Comparison of ENCODE assay signal across 8 cellular contexts in genomic region chr2:235594041-235594440, GRCh38.
DNase-seq lines count a peak whose midpoint lies in the region; ATAC-seq and TF ChIP-seq lines count a peak whose summit lies in the region.

No MANE protein-coding gene starts in this region.

- peak; percentile 75 for DNase-seq in AG09319 (ENCODE audit: extremely low read depth, low read depth)
- DNase-seq in NCI-H446 (lab: John Stamatoyannopoulos, UW), result peak; percentile 40 to 72
- peak; percentile 79 for DNase-seq in astrocyte of the cerebellum (ENCODE audit: low read depth)
- DNase-seq in hepatocyte (ENCODE audit: low spot score), result peak; percentile 91
- no peak for DNase-seq in testis

- POLR2A ChIA-PET in HEK293 (lab: Yijun Ruan, JAX), result no interaction called here

- no peak for ATAC-seq in GM18870 (IDR thresholded peaks at IDR 0.05; ENCODE audit: unreplicated experiment)
- ATAC-seq in HG02852 (IDR thresholded peaks at IDR 0.05; ENCODE audit: unreplicated experiment), result no peak

- H2AFZ ChIP-seq in hepatocyte, result no peak overlapping the region

- H3K79me2 ChIP-seq in hepatocyte, result peaks cover 30% of the 10 kb centered on the region

- no peaks in the 10 kb centered on the region for H3K9me2 ChIP-seq in hepatocyte (replicated peaks; ENCODE audit: insufficient read depth)

- H3K4me2 ChIP-seq in hepatocyte, result no peak overlapping the region

- H3K4me3 ChIP-seq in HEK293 (ENCODE audit: low read depth, low read length), result no peak overlapping the region
- H3K4me3 ChIP-seq in astrocyte of the cerebellum (ENCODE audit: low read depth, low read length), result no peak overlapping the region
- no peak overlapping the region for H3K4me3 ChIP-seq in hepatocyte
- H3K4me3 ChIP-seq in testis, result no peak overlapping the region

- no peak overlapping the region for H3K27ac ChIP-seq in HEK293 (ENCODE audit: extremely low read depth, low read depth, low read length)
- no peak overlapping the region for H3K27ac ChIP-seq in hepatocyte
- H3K27ac ChIP-seq in testis, result no peak overlapping the region

- H4K20me1 ChIP-seq in hepatocyte (ENCODE audit: insufficient read depth, poor library complexity, severe bottlenecking), result peaks cover 20% of the 10 kb centered on the region

- no peaks in the 10 kb centered on the region for H3K36me3 ChIP-seq in HEK293 (ENCODE audit: control insufficient read depth in 2 of 2, insufficient read depth in 1 of 2, low read length in 2 of 2)
- no peaks in the 10 kb centered on the region for H3K36me3 ChIP-seq in hepatocyte (replicated peaks; ENCODE audit: insufficient read depth, low read depth)
- H3K36me3 ChIP-seq in testis (ENCODE audit: low read depth, missing control alignments), result no peaks in the 10 kb centered on the region

- intact Hi-C loops in testis (cut with DNase I; ENCODE audit: low total_unique reads), result no loop called here

- CTCF ChIA-PET in HEK293 (lab: Yijun Ruan, JAX), result interaction anchor here (0.6 to 8.0 kb wide), 38 partner anchors 8 to 1553 kb away, joined by 3 to 173 read pairs (median 4); no protein-coding TSS in a partner anchor

- TF ChIP-seq CTCF in AG09319 (IDR thresholded peaks at IDR 0.05; ENCODE audit: low read depth, low read length), result peak; percentile 51
- no peak for TF ChIP-seq CTCF in HEK293 (tag by site-specific recombination; IDR thresholded peaks at IDR 0.05)
- peak; percentile 42 for TF ChIP-seq CTCF in astrocyte of the cerebellum (IDR thresholded peaks at IDR 0.05; ENCODE audit: low read depth, low read length, missing control alignments)
- TF ChIP-seq CTCF in hepatocyte (IDR thresholded peaks at IDR 0.05; ENCODE audit: poor library complexity), result peak; percentile 76
- peak; percentile 19 to 70 (median 28) for TF ChIP-seq CTCF in testis (IDR thresholded peaks at IDR 0.05)

- H3K9me3 ChIP-seq in HEK293 (ENCODE audit: control insufficient read depth, insufficient read depth, low read depth, low read length), result no peaks in the 10 kb centered on the region
- no peaks in the 10 kb centered on the region for H3K9me3 ChIP-seq in hepatocyte (ENCODE audit: low read depth)
- H3K9me3 ChIP-seq in testis, result no peaks in the 10 kb centered on the region

- 26% methylated on average over 3 of the region's 3 CpGs for WGBS in hepatocyte (ENCODE audit: low lambda C conversion rate, missing lambda C conversion rate)
- 34% methylated on average over 3 of the region's 3 CpGs for WGBS in testis, 2 donors

- H3K27me3 ChIP-seq in hepatocyte (no peaks in the 10 kb centered on the region), testis (no peaks in the 10 kb centered on the region)

- no peaks in the 10 kb centered on the region for H3K4me1 ChIP-seq in HEK293 (ENCODE audit: control insufficient read depth, insufficient read depth, low read length)
- no peaks in the 10 kb centered on the region for H3K4me1 ChIP-seq in hepatocyte (ENCODE audit: insufficient read depth)
- no peaks in the 10 kb centered on the region for H3K4me1 ChIP-seq in testis

- in situ Hi-C loops in astrocyte of the cerebellum (cut with HindIII; ENCODE audit: low sequenced_read_pairs), result no loop called here

- no peak for TF ChIP-seq POLR2A in testis (IDR thresholded peaks at IDR 0.05)

TF ChIP-seq in HEK293, 187 proteins besides CTCF, POLR2A, EP300 and RAD21:
- TF ChIP-seq ZNF654 (tag by site-specific recombination; IDR thresholded peaks at IDR 0.05; ENCODE audit: low read depth) (peak; percentile 74), GLI2 (tag by site-specific recombination; IDR thresholded peaks at IDR 0.05; ENCODE audit: borderline replicate concordance, low read depth) (no peak)
